9 cellular contexts compared by ENCODE assay signal in genomic region chr2:182186132-182186735, GRCh38.
DNase-seq lines count a peak whose midpoint lies in the region; ATAC-seq and TF ChIP-seq lines count a peak whose summit lies in the region.
"Had no signal": no experiment of that assay in that cellular context is flagged by ENCODE, and none has a peak within 500 bp of the region (broad histone marks: within the 10 kb centered on the region; RNA-seq: fewer than 3 reads in every experiment).

No MANE protein-coding gene starts in this region.

- no peaks in the 10 kb centered on the region for H3K9me3 ChIP-seq in CD8-positive, alpha-beta T cell (ENCODE audit: low read length)

- H3K36me3 ChIP-seq in CD8-positive, alpha-beta T cell (ENCODE audit: insufficient read depth, low read length): no peaks in the 10 kb centered on the region

- H3K27ac Mint-ChIP-seq in CD8-positive, alpha-beta T cell: no peak overlapping the region
- H3K27ac Mint-ChIP-seq in osteocyte (ENCODE audit: unreplicated experiment): no peak overlapping the region
- H3K27ac Mint-ChIP-seq: IgD-negative memory B cell had no signal

- CTCF ChIA-PET in CD8-positive, alpha-beta T cell (lab: Charles Lee): interaction anchor here (0.9 to 2.4 kb wide), 6 partner anchors 9 to 794 kb away, joined by 3 to 25 read pairs (median 4); no protein-coding TSS in a partner anchor

- no peaks in the 10 kb centered on the region for H3K4me1 ChIP-seq in CD8-positive, alpha-beta T cell (ENCODE audit: insufficient read depth, low read length)

- TF ChIP-seq CTCF in CD8-positive, alpha-beta T cell (IDR thresholded peaks at IDR 0.05): peak; percentile 99
- peak; percentile 79 for TF ChIP-seq CTCF in osteocyte (IDR thresholded peaks at IDR 0.05)

- ATAC-seq in CD8-positive, alpha-beta T cell: no peak
- ATAC-seq in GM21360 (IDR thresholded peaks at IDR 0.05; ENCODE audit: unreplicated experiment) (peak; percentile 79), HG02884 (IDR thresholded peaks at IDR 0.05; ENCODE audit: unreplicated experiment) (no peak)

- no peaks in the 10 kb centered on the region for H3K4me1 Mint-ChIP-seq in CD8-positive, alpha-beta T cell (ENCODE audit: low read depth)
- peaks cover 18% of the 10 kb centered on the region for H3K4me1 Mint-ChIP-seq in osteocyte (ENCODE audit: unreplicated experiment)
- H3K4me1 Mint-ChIP-seq: IgD-negative memory B cell had no signal

- peaks cover 2% of the 10 kb centered on the region for H3K27me3 Mint-ChIP-seq in CD8-positive, alpha-beta T cell (ENCODE audit: low read depth)
- no peaks in the 10 kb centered on the region for H3K27me3 Mint-ChIP-seq in osteocyte (ENCODE audit: unreplicated experiment)
- H3K27me3 Mint-ChIP-seq: IgD-negative memory B cell had no signal

- H3K4me3 Mint-ChIP-seq in CD8-positive, alpha-beta T cell: no peak overlapping the region
- no peak overlapping the region for H3K4me3 Mint-ChIP-seq in osteocyte (ENCODE audit: unreplicated experiment)
- H3K4me3 Mint-ChIP-seq: IgD-negative memory B cell had no signal

- peaks cover 6% of the 10 kb centered on the region for H3K9me3 Mint-ChIP-seq in CD8-positive, alpha-beta T cell
- peaks cover 14% of the 10 kb centered on the region for H3K9me3 Mint-ChIP-seq in osteocyte (ENCODE audit: unreplicated experiment)

- POLR2A ChIA-PET in CD8-positive, alpha-beta T cell (lab: Charles Lee): interaction anchor here (0.7 kb wide), 1 partner anchor 54 kb away, joined by 3 read pairs; no protein-coding TSS in a partner anchor

- no peaks in the 10 kb centered on the region for H3K27me3 ChIP-seq in CD8-positive, alpha-beta T cell (ENCODE audit: insufficient read depth, low read length)

- no peak overlapping the region for H3K4me3 ChIP-seq in CD8-positive, alpha-beta T cell (ENCODE audit: low read depth, low read length)

- intact Hi-C loops in CD8-positive, alpha-beta T cell (cut with DNase I, micrococcal nuclease): loop anchor here (1.0 to 5.0 kb wide), 3 partner anchors 466 to 795 kb away; no protein-coding TSS in a partner anchor

- no peaks in the 10 kb centered on the region for H3K36me3 Mint-ChIP-seq in CD8-positive, alpha-beta T cell
- H3K36me3 Mint-ChIP-seq in osteocyte (ENCODE audit: unreplicated experiment): peaks cover 9% of the 10 kb centered on the region
- H3K36me3 Mint-ChIP-seq: IgD-negative memory B cell had no signal

- DNase-seq in CD8-positive, alpha-beta T cell: no peak
- peak; percentile 53 for DNase-seq in LoVo (ENCODE audit: low spot score)
- DNase-seq in SHP77 treated with DMSO at 0.1 percent for 48 hours (lab: John Stamatoyannopoulos, UW): peak; percentile 5
- peak; percentile 19 for DNase-seq in fibroblast of gingiva (ENCODE audit: low read depth)
- no peak for DNase-seq in osteocyte (ENCODE audit: extremely low spot score, unreplicated experiment)
- DNase-seq in mesenteric fat pad (ENCODE audit: low spot score): no peak

- H3K27ac ChIP-seq in CD8-positive, alpha-beta T cell (ENCODE audit: low read depth, low read length): no peak overlapping the region

Comparison
In these comparisons a context has a peak if more than half of its experiments do, and no peak if none do; other contexts are left out.
1. DNase-seq: peak in LoVo (single experiment), SHP77 treated with DMSO at 0.1 percent for 48 hours (single experiment) and fibroblast of gingiva (single experiment); none in CD8-positive, alpha-beta T cell (0 of 7), osteocyte (single experiment) and mesenteric fat pad (single experiment).